In the genomic region with DNA sequence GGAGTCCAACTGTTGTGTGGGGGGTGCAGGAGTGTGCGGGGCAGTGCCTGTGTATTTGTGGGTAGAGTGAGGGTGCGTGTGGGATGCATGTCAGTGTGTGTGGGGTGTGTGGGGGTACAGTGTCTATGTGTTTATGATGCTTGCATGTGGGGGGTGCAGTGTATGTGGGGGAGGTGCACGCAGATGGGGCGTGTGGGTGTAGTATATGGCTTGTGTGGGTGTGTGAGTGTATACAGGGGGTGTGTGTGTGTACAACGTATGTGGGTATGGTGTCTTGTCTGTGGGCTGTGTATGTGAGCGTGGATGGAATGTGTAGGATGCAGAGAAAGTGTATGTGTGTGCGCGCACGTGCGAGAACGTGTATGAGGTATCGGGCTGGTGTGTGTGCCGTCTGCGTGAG, we compare ENCODE assay signal across 19 cellular contexts.
"Had no signal": no experiment of that assay in that cellular context is flagged by ENCODE, and none has a peak within 500 bp of the region (broad histone marks: within the 10 kb centered on the region; RNA-seq: fewer than 3 reads in every experiment).

No MANE protein-coding gene starts in this region.

- H3K27ac ChIP-seq: coronary artery, heart right ventricle, ovary, right atrium auricular region, uterus had no signal

- H3K36me3 ChIP-seq: ovary, uterus had no signal

- H3K4me1 ChIP-seq: uterus had no signal

- H3K4me3 Mint-ChIP-seq: endodermal cell, naive B cell, nephron, type B pancreatic cell had no signal

- H3K27me3 ChIP-seq: heart right ventricle, ovary, right atrium auricular region, uterus had no signal

- H3K9me3 Mint-ChIP-seq: endodermal cell, nephron, type B pancreatic cell had no signal

- H3K4me1 Mint-ChIP-seq: naive B cell had no signal

- H3K27ac Mint-ChIP-seq: endodermal cell had no signal

- H3K9me3 ChIP-seq: ovary, right atrium auricular region, uterus had no signal

- DNase-seq: effector CD4-positive, alpha-beta T cell; endodermal cell; heart right ventricle; hypothalamus; kidney glomerular epithelial cell; mesendoderm; naive B cell; nucleus accumbens; ovary; small intestine; stimulated activated CD4-positive, alpha-beta T cell treated with anti-CD3 and anti-CD28 coated beads, Interleukin-12 subunit alpha, Interleukin-12 subunit beta, amount 100 ng/mL, for 4 hours; stimulated activated naive CD4-positive, alpha-beta T cell treated with Interleukin-2 at 50 U/mL for 16 hours; uterus had no signal

- H3K4me3 ChIP-seq: coronary artery, heart right ventricle, ovary, right atrium auricular region, uterus had no signal

- H3K27me3 Mint-ChIP-seq: naive B cell, type B pancreatic cell had no signal

- FAIRE-seq: frontal cortex, islet of Langerhans, small intestine had no signal
